Comparison of ENCODE assay signal across 8 cellular contexts in the genomic region with DNA sequence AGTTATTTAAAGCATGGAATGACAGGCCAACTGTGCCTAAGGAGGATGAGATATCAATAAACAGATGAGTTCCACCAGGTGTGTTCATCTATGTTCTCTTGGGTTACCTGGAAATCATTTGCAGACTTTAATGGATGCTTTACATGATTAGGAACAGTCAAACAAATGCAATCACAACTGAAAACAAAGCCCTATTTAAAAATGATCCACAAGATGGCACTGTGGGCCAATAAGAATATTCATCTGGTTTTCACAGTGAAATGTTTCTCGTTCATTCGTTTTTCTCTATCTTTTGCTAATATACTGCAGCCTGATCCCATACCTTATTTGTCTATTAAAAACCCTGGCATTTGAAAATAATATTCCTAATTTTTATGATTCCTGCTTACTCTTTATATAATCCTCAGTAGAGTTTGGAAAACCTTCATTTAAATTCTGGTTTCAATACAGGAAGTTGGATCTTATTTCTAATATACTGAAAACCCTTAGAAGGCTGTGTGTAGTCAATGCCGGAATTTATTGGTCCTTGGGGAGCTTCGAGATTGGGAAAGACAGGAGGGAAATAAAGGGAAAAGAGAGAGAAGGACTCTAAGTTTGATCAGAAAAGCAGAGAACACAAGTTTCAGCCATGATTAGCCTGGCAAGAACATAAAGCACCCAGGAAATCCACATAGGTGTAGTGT.
A peak's percentile ranks its signal among the peaks of the same experiment; 100 is the strongest.
DNase-seq lines count a peak whose midpoint lies in the region; ATAC-seq and TF ChIP-seq lines count a peak whose summit lies in the region.

No MANE protein-coding gene starts in this region.

- intact Hi-C loops in lower lobe of right lung (cut with DNase I): loop anchor here (10.0 kb wide), 1 partner anchor 155 kb away; no protein-coding TSS in a partner anchor

- ATAC-seq in lower lobe of right lung: peak in 1 of 2 donors; percentile 48
- ATAC-seq in HG03025 (IDR thresholded peaks at IDR 0.05; ENCODE audit: low FRiP score, unreplicated experiment): no peak

- H3K4me1 ChIP-seq in lower lobe of right lung: no peaks in the 10 kb centered on the region

- in situ Hi-C loops in T47D (cut with HindIII; ENCODE audit: low pct_unique_long_range_greater_than_20kb, low sequenced_read_pairs): no loop called here

- H3K27ac ChIP-seq in lower lobe of right lung: no peak overlapping the region

- H3K36me3 ChIP-seq in lower lobe of right lung: no peaks in the 10 kb centered on the region

- no peaks in the 10 kb centered on the region for H3K27me3 ChIP-seq in lower lobe of right lung (ENCODE audit: low read depth)

- no peaks in the 10 kb centered on the region for H3K9me3 ChIP-seq in lower lobe of right lung

- no peak overlapping the region for H3K4me3 ChIP-seq in AG09309 (ENCODE audit: control insufficient read depth, low read depth, low read length)
- H3K4me3 ChIP-seq in lower lobe of right lung: no peak overlapping the region

- TF ChIP-seq CTCF in AG09309 (IDR thresholded peaks at IDR 0.05; ENCODE audit: control insufficient read depth, insufficient read depth, low read depth, low read length, missing control alignments): peak; percentile 59
- TF ChIP-seq CTCF in GM12872 (IDR thresholded peaks at IDR 0.05; ENCODE audit: insufficient read depth, low read depth, low read length): peak; percentile 48; the same call in 2 of the 3 replicates
- TF ChIP-seq CTCF in lower lobe of right lung (IDR thresholded peaks at IDR 0.05): peak; percentile 67

- DNase-seq in AG09309 (ENCODE audit: low read depth): no peak
- peak; percentile 8 for DNase-seq in NCI-H2196 treated with DMSO at 0.1 percent for 48 hours (lab: John Stamatoyannopoulos, UW; ENCODE audit: unreplicated experiment)
- DNase-seq in T47D (ENCODE audit: low read depth in 1 of 2, low spot score in 1 of 2): peak; percentile 12 to 37
- no peak for DNase-seq in lower lobe of right lung
- no peak for DNase-seq in hepatic stellate cell (ENCODE audit: low spot score)
- DNase-seq in activated gamma-delta T cell treated with Interleukin-2 at 50 U/mL for 16 hours: no peak

Comparison
In these comparisons a context has a peak if more than half of its experiments do, and no peak if none do; other contexts are left out.
1. DNase-seq: peak in NCI-H2196 treated with DMSO at 0.1 percent for 48 hours (single experiment) and T47D (2 of 2); none in AG09309 (single experiment), lower lobe of right lung (single experiment), hepatic stellate cell (single experiment) and activated gamma-delta T cell treated with Interleukin-2 at 50 U/mL for 16 hours (single experiment).
2. Peak in every context shown above with its lines, with median percentiles within 50 percentile points of each other: CTCF ChIP-seq.